9 cellular contexts compared by ENCODE assay signal in genomic region chr18:34787931-34788532, GRCh38.
DNase-seq lines count a peak whose midpoint lies in the region; ATAC-seq and TF ChIP-seq lines count a peak whose summit lies in the region.
"Had no signal": no experiment of that assay in that cellular context is flagged by ENCODE, and none has a peak within 500 bp of the region (broad histone marks: within the 10 kb centered on the region; RNA-seq: fewer than 3 reads in every experiment).

No MANE protein-coding gene starts in this region.

- H3K4me3 ChIP-seq in breast epithelium = no peak overlapping the region

- H3K27ac ChIP-seq in breast epithelium = no peak overlapping the region

- no peaks in the 10 kb centered on the region for H3K36me3 ChIP-seq in breast epithelium

- no peaks in the 10 kb centered on the region for H3K27me3 ChIP-seq in breast epithelium

- no peaks in the 10 kb centered on the region for H3K27me3 Mint-ChIP-seq in activated CD4-positive, alpha-beta memory T cell treated with anti-CD3 and anti-CD28 coated beads, Interleukin-2, amount 10 ng/mL, durations not matched to agents 7 days and 5 days
- H3K27me3 Mint-ChIP-seq in activated CD4-positive, alpha-beta memory T cell treated with anti-CD3 and anti-CD28 coated beads for 36 hours = peaks cover 11% of the 10 kb centered on the region

- no peaks in the 10 kb centered on the region for H3K4me1 ChIP-seq in breast epithelium

- POLR2A ChIA-PET in activated CD4-positive, alpha-beta memory T cell treated with anti-CD3 and anti-CD28 coated beads, Interleukin-2, amount 10 ng/mL, durations not matched to agents 7 days and 5 days (lab: Charles Lee) = no interaction called here
- POLR2A ChIA-PET in activated CD4-positive, alpha-beta memory T cell treated with anti-CD3 and anti-CD28 coated beads for 36 hours (lab: Charles Lee) = no interaction called here

- peak; percentile 27 for DNase-seq in activated CD4-positive, alpha-beta memory T cell treated with anti-CD3 and anti-CD28 coated beads, Interleukin-2, amount 10 ng/mL, durations not matched to agents 7 days and 5 days
- no peak for DNase-seq in activated CD4-positive, alpha-beta memory T cell treated with anti-CD3 and anti-CD28 coated beads for 36 hours
- DNase-seq in OCI-M1 (lab: John Stamatoyannopoulos, UW) (peak; percentile 83), breast epithelium (ENCODE audit: low spot score in 2 of 2) (no peak), iris pigment epithelial cell (ENCODE audit: low read depth) (peak; percentile 61)
- DNase-seq in stimulated activated CD8-positive, alpha-beta memory T cell treated with anti-CD3 and anti-CD28 coated beads, Interleukin-12 subunit alpha, Interleukin-12 subunit beta, amount 100 ng/mL, for 1 hour (ENCODE audit: low read depth) = peak; percentile 15

- H3K36me3 Mint-ChIP-seq in activated CD4-positive, alpha-beta memory T cell treated with anti-CD3 and anti-CD28 coated beads, Interleukin-2, amount 10 ng/mL, durations not matched to agents 7 days and 5 days (ENCODE audit: low read depth) = no peaks in the 10 kb centered on the region
- H3K36me3 Mint-ChIP-seq in activated CD4-positive, alpha-beta memory T cell treated with anti-CD3 and anti-CD28 coated beads for 36 hours = no peaks in the 10 kb centered on the region
- H3K36me3 Mint-ChIP-seq: activated naive CD8-positive, alpha-beta T cell had no signal

- no peaks in the 10 kb centered on the region for H3K9me3 Mint-ChIP-seq in activated CD4-positive, alpha-beta memory T cell treated with anti-CD3 and anti-CD28 coated beads, Interleukin-2, amount 10 ng/mL, durations not matched to agents 7 days and 5 days
- H3K9me3 Mint-ChIP-seq in activated CD4-positive, alpha-beta memory T cell treated with anti-CD3 and anti-CD28 coated beads for 36 hours = no peaks in the 10 kb centered on the region

- peak; percentile 72 for TF ChIP-seq CTCF in LNCAP (IDR thresholded peaks at IDR 0.05)
- TF ChIP-seq CTCF in breast epithelium (IDR thresholded peaks at IDR 0.05) = peak; percentile 23 to 74 (median 64)

- TF ChIP-seq POLR2A in breast epithelium (IDR thresholded peaks at IDR 0.05) = no peak

- intact Hi-C loops in activated CD4-positive, alpha-beta memory T cell treated with anti-CD3 and anti-CD28 coated beads for 36 hours (cut with micrococcal nuclease) = loop anchor here (1.0 to 2.0 kb wide), 4 partner anchors 59 to 666 kb away; no protein-coding TSS in a partner anchor
- intact Hi-C loops in breast epithelium (cut with DNase I; ENCODE audit: low total_unique reads) = no loop called here

- H3K4me3 Mint-ChIP-seq in activated CD4-positive, alpha-beta memory T cell treated with anti-CD3 and anti-CD28 coated beads, Interleukin-2, amount 10 ng/mL, durations not matched to agents 7 days and 5 days = no peak overlapping the region
- H3K4me3 Mint-ChIP-seq in activated CD4-positive, alpha-beta memory T cell treated with anti-CD3 and anti-CD28 coated beads for 36 hours = no peak overlapping the region
- H3K4me3 Mint-ChIP-seq: activated naive CD8-positive, alpha-beta T cell had no signal

- peak; percentile 71 for ATAC-seq in GM21825 (IDR thresholded peaks at IDR 0.05; ENCODE audit: unreplicated experiment)

- H3K27ac Mint-ChIP-seq in activated CD4-positive, alpha-beta memory T cell treated with anti-CD3 and anti-CD28 coated beads, Interleukin-2, amount 10 ng/mL, durations not matched to agents 7 days and 5 days = no peak overlapping the region
- no peak overlapping the region for H3K27ac Mint-ChIP-seq in activated CD4-positive, alpha-beta memory T cell treated with anti-CD3 and anti-CD28 coated beads for 36 hours
- H3K27ac Mint-ChIP-seq: activated naive CD8-positive, alpha-beta T cell had no signal

- H3K4me1 Mint-ChIP-seq in activated CD4-positive, alpha-beta memory T cell treated with anti-CD3 and anti-CD28 coated beads, Interleukin-2, amount 10 ng/mL, durations not matched to agents 7 days and 5 days = no peaks in the 10 kb centered on the region
- peaks cover 6% of the 10 kb centered on the region for H3K4me1 Mint-ChIP-seq in activated CD4-positive, alpha-beta memory T cell treated with anti-CD3 and anti-CD28 coated beads for 36 hours (ENCODE audit: low read depth)

- H3K9me3 ChIP-seq in breast epithelium = no peaks in the 10 kb centered on the region

- CTCF ChIA-PET in activated CD4-positive, alpha-beta memory T cell treated with anti-CD3 and anti-CD28 coated beads, Interleukin-2, amount 10 ng/mL, durations not matched to agents 7 days and 5 days (lab: Charles Lee) = interaction anchor here (0.6 to 4.1 kb wide), 6 partner anchors 10 to 665 kb away, joined by 3 to 34 read pairs (median 5); no protein-coding TSS in a partner anchor
- CTCF ChIA-PET in activated CD4-positive, alpha-beta memory T cell treated with anti-CD3 and anti-CD28 coated beads for 36 hours (lab: Charles Lee) = interaction anchor here (0.6 to 5.1 kb wide), 15 partner anchors 10 to 1556 kb away, joined by 3 to 48 read pairs (median 4); no protein-coding TSS in a partner anchor

Comparison
In these comparisons a context has a peak if more than half of its experiments do, and no peak if none do; other contexts are left out.
1. DNase-seq: peak in activated CD4-positive, alpha-beta memory T cell treated with anti-CD3 and anti-CD28 coated beads, Interleukin-2, amount 10 ng/mL, durations not matched to agents 7 days and 5 days (single experiment), OCI-M1 (single experiment), iris pigment epithelial cell (single experiment) and stimulated activated CD8-positive, alpha-beta memory T cell treated with anti-CD3 and anti-CD28 coated beads, Interleukin-12 subunit alpha, Interleukin-12 subunit beta, amount 100 ng/mL, for 1 hour (single experiment); none in activated CD4-positive, alpha-beta memory T cell treated with anti-CD3 and anti-CD28 coated beads for 36 hours (single experiment) and breast epithelium (0 of 2).